In the genomic region with DNA sequence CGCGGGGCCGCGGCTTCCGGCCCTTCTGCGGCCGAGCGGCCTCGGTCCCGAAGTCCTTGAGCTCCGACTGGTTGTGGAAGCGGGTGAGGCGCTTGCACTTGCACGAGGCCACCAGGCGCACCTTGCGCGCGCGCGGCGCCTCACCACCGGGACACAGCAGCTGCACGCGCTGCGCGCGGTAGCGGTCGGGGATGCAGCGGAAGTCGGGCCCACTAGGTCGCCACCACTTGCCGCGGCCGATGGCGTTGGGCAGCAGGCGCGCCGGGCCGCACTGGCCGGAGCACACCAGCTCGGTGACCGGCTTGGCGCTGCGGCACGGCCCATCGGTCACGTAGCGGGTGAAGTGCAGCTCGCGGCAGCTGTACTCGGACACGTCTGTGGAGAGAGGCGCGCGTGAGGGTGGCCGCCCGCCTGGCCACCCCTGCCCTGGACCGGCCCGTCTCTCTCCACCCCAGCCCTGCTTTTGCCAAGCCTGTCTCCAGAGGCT, we compare ENCODE assay signal across 11 cellular contexts. TPM values are rescaled to one million over a fixed set of nuclear protein-coding genes. Genes with fewer than 3 reads are reported as not detected.
A peak's percentile ranks its signal among the peaks of the same experiment; 100 is the strongest.
DNase-seq lines count a peak whose midpoint lies in the region; ATAC-seq and TF ChIP-seq lines count a peak whose summit lies in the region.
"Had no signal": no experiment of that assay in that cellular context is flagged by ENCODE, and none has a peak within 500 bp of the region (broad histone marks: within the 10 kb centered on the region; RNA-seq: fewer than 3 reads in every experiment).

No MANE protein-coding gene starts in this region.

- H3K4me1 ChIP-seq in gastrocnemius medialis = peaks cover 0 to 7% of the 10 kb centered on the region in 2 donors

- TF ChIP-seq POLR2A in gastrocnemius medialis (IDR thresholded peaks at IDR 0.05) = no peak

- H3K27ac ChIP-seq in gastrocnemius medialis = no peak overlapping the region

- no peaks in the 10 kb centered on the region for H3K36me3 ChIP-seq in gastrocnemius medialis

- no peak overlapping the region for H3K4me3 ChIP-seq in fibroblast of pulmonary artery (replicated peaks; ENCODE audit: low read depth, low read length)
- H3K4me3 ChIP-seq in gastrocnemius medialis = peak overlapping the region in 1 of 4 donors; percentile 21

- peaks cover 66% of the 10 kb centered on the region for H3K4me1 Mint-ChIP-seq in nephron progenitor cell

- DNase-seq in D341Med (ENCODE audit: low spot score) = peak; percentile 60
- peak; percentile 45 for DNase-seq in HuH-7.5 (ENCODE audit: low spot score)
- DNase-seq in fibroblast of pulmonary artery (ENCODE audit: low read depth) = peak; percentile 32
- DNase-seq in nephron progenitor cell = peak; percentile 76
- no peak for DNase-seq in epidermal melanocyte (ENCODE audit: insufficient read length, low spot score)
- DNase-seq in NCI-H187 (lab: John Stamatoyannopoulos, UW) = no peak
- no peak for DNase-seq in cerebellar cortex (ENCODE audit: low spot score)
- no peak for DNase-seq in gastrocnemius medialis
- DNase-seq: activated T-cell treated with anti-CD3 and anti-CD28 coated beads, Interleukin-2, amount 50 U/mL, for 1 hour; foreskin melanocyte had no signal

- peaks cover 8 to 30% (median 24%) of the 10 kb centered on the region in 3 donors for H3K27me3 ChIP-seq in gastrocnemius medialis

- intact Hi-C loops in gastrocnemius medialis (cut with DNase I; ENCODE audit: low total_unique reads) = no loop called here

- no peaks in the 10 kb centered on the region for H3K9me3 ChIP-seq in gastrocnemius medialis

- H3K36me3 Mint-ChIP-seq in nephron progenitor cell (ENCODE audit: low read depth) = no peaks in the 10 kb centered on the region

- H3K4me3 Mint-ChIP-seq in nephron progenitor cell = peak overlapping the region; percentile 69

- no peak overlapping the region for H3K27ac Mint-ChIP-seq in nephron progenitor cell

- TF ChIP-seq CTCF in fibroblast of pulmonary artery (IDR thresholded peaks at IDR 0.05; ENCODE audit: low read length, missing control alignments) (no peak), nephron progenitor cell (IDR thresholded peaks at IDR 0.05) (no peak), gastrocnemius medialis (IDR thresholded peaks at IDR 0.05 in 4 of 5, conservative IDR thresholded peaks at IDR 0.05 in 1 of 5) (peak in 1 of 5 experiments; percentile 9)

- in situ Hi-C loops in gastrocnemius medialis (cut with MboI; ENCODE audit: low sequenced_read_pairs in 4 of 4) = loop anchor here in 1 of 4 donors (10.0 kb wide), 1 partner anchor 181 kb away; no protein-coding TSS in a partner anchor

- H3K27me3 Mint-ChIP-seq in nephron progenitor cell (ENCODE audit: low read depth, poor library complexity) = peaks cover 89% of the 10 kb centered on the region

- no peak for ATAC-seq in gastrocnemius medialis

- H3K9me3 Mint-ChIP-seq in nephron progenitor cell = no peaks in the 10 kb centered on the region

RNA-seq across cellular contexts. Expression of gene SOST, which starts 3.2 kb away (rescaled TPM):
- total RNA-seq in gastrocnemius medialis = not detected
- total RNA-seq: NCI-H460 had no signal

RNA-seq across cellular contexts. Expression of gene DUSP3, which starts 23.3 kb away (rescaled TPM):
- total RNA-seq in gastrocnemius medialis = 100 to 1,000 TPM; 121 to 184 (median 145) TPM

RNA-seq across cellular contexts. Expression of gene CFAP97D1, which starts 24.8 kb away (rescaled TPM):
- total RNA-seq in gastrocnemius medialis = not detected
- total RNA-seq: NCI-H460 had no signal

Comparison
In these comparisons a context has a peak if more than half of its experiments do, and no peak if none do; other contexts are left out.
1. DNase-seq: peak in D341Med (single experiment), HuH-7.5 (single experiment), fibroblast of pulmonary artery (single experiment) and nephron progenitor cell (single experiment); none in epidermal melanocyte (single experiment), NCI-H187 (0 of 2), cerebellar cortex (single experiment) and gastrocnemius medialis (0 of 2).